In genomic region chr1:47752048-47752451, GRCh38 we compare ENCODE assay signal across 13 cellular contexts.
DNase-seq lines count a peak whose midpoint lies in the region; ATAC-seq and TF ChIP-seq lines count a peak whose summit lies in the region.
"Had no signal": no experiment of that assay in that cellular context is flagged by ENCODE, and none has a peak within 500 bp of the region (broad histone marks: within the 10 kb centered on the region; RNA-seq: fewer than 3 reads in every experiment).

No MANE protein-coding gene starts in this region.

- no peak for TF ChIP-seq POLR2A in upper lobe of left lung (IDR thresholded peaks at IDR 0.05)

- H3K9ac ChIP-seq in mucosa of rectum (ENCODE audit: low read depth in 1 of 2, low read length in 2 of 2) = peak overlapping the region; percentile 8 to 22
- H3K9ac ChIP-seq: KMS-11 had no signal

- H3K4me3 ChIP-seq in ascending aorta = peak overlapping the region in 1 of 2 donors; percentile 20
- no peak overlapping the region for H3K4me3 ChIP-seq in fibroblast of mammary gland (ENCODE audit: control insufficient read depth, low read depth, low read length)
- H3K4me3 ChIP-seq in mucosa of rectum (ENCODE audit: low read length in 2 of 2) = peak overlapping the region in 1 of 2 donors; percentile 12
- H3K4me3 ChIP-seq in upper lobe of left lung = no peak overlapping the region
- H3K4me3 ChIP-seq: psoas muscle had no signal

- intact Hi-C loops in ascending aorta (cut with DNase I) = loop anchor here (5.0 kb wide), 1 partner anchor 450 kb away; no protein-coding TSS in a partner anchor

- no peaks in the 10 kb centered on the region for H3K27me3 ChIP-seq in ascending aorta
- no peaks in the 10 kb centered on the region for H3K27me3 ChIP-seq in mucosa of rectum (ENCODE audit: control insufficient read depth in 2 of 2, insufficient read depth in 2 of 2, low read length in 2 of 2)
- H3K27me3 ChIP-seq in upper lobe of left lung = no peaks in the 10 kb centered on the region

- WGBS in upper lobe of left lung, 2 donors = 41 to 56% methylated on average over 7 to 15 of the region's 15 CpGs

- peak; percentile 35 to 76 for DNase-seq in ascending aorta (ENCODE audit: low spot score in 2 of 2)
- peak; percentile 12 for DNase-seq in fibroblast of mammary gland (ENCODE audit: low read depth)
- peak in 1 of 2 donors; percentile 50 for DNase-seq in upper lobe of left lung
- no peak for DNase-seq in SIG-M5 (lab: John Stamatoyannopoulos, UW)
- DNase-seq in NCI-H1436 (lab: John Stamatoyannopoulos, UW) = no peak
- DNase-seq: dermis blood vessel endothelial cell; NCI-H2081; stimulated activated naive CD8-positive, alpha-beta T cell treated with anti-CD3 and anti-CD28 coated beads, Interleukin-15, amount 100 ng/mL, for 72 hours had no signal

- peaks cover 3 to 13% of the 10 kb centered on the region in 2 donors for H3K4me1 ChIP-seq in ascending aorta
- H3K4me1 ChIP-seq in mucosa of rectum (ENCODE audit: control insufficient read depth in 2 of 2, insufficient read depth in 2 of 2, low read length in 2 of 2) = peaks cover 8 to 16% of the 10 kb centered on the region in 2 donors
- peaks cover 3 to 12% (median 6%) of the 10 kb centered on the region in 4 donors for H3K4me1 ChIP-seq in upper lobe of left lung
- H3K4me1 ChIP-seq: psoas muscle had no signal

- ATAC-seq in upper lobe of left lung (ENCODE audit: low FRiP score in 2 of 2) (peak; percentile 20 to 55), HG02884 (IDR thresholded peaks at IDR 0.05; ENCODE audit: unreplicated experiment) (no peak)
- ATAC-seq: CD8-positive, alpha-beta T cell; stimulated activated naive CD8-positive, alpha-beta T cell treated with anti-CD3 and anti-CD28 coated beads, Interleukin-15, amount 100 ng/mL, for 72 hours had no signal

- TF ChIP-seq CTCF in ascending aorta (IDR thresholded peaks at IDR 0.05) (no peak), fibroblast of mammary gland (conservative IDR thresholded peaks at IDR 0.05; ENCODE audit: control insufficient read depth, insufficient read depth, low read depth, low read length) (no peak), upper lobe of left lung (IDR thresholded peaks at IDR 0.05) (no peak)

- TF ChIP-seq EP300 in upper lobe of left lung (IDR thresholded peaks at IDR 0.05) = no peak

- no peaks in the 10 kb centered on the region for H3K36me3 ChIP-seq in ascending aorta
- no peaks in the 10 kb centered on the region for H3K36me3 ChIP-seq in mucosa of rectum (ENCODE audit: control insufficient read depth in 2 of 2, insufficient read depth in 2 of 2, low read length in 2 of 2)
- H3K36me3 ChIP-seq in upper lobe of left lung = no peaks in the 10 kb centered on the region

- H3K9me3 ChIP-seq in ascending aorta (no peaks in the 10 kb centered on the region), mucosa of rectum (ENCODE audit: control insufficient read depth in 2 of 2, low read length in 2 of 2) (no peaks in the 10 kb centered on the region), upper lobe of left lung (no peaks in the 10 kb centered on the region)
- H3K9me3 ChIP-seq: psoas muscle had no signal

- H3K27ac ChIP-seq in ascending aorta (peak overlapping the region; percentile 58 to 75), mucosa of rectum (ENCODE audit: low read depth in 2 of 2, low read length in 2 of 2) (peak overlapping the region; percentile 69), upper lobe of left lung (peak overlapping the region in 2 of 4 donors; percentile 0 to 27)
- H3K27ac ChIP-seq: KMS-11, psoas muscle had no signal

Comparison
In these comparisons a context has a peak if more than half of its experiments do, and no peak if none do; other contexts are left out.
1. DNase-seq: peak in ascending aorta (2 of 2) and fibroblast of mammary gland (single experiment); none in SIG-M5 (single experiment) and NCI-H1436 (single experiment).